ENCODE assay signal across 1 cellular context in genomic region chr2:219597552-219598307, GRCh38.
TF ChIP-seq lines count a peak whose summit lies in the region.

STK11IP (plus strand) TSS chr2:219597857; CDS start chr2:219598120, 263 bp downstream.

TF ChIP-seq in HEK293, 187 proteins besides CTCF, POLR2A, EP300 and RAD21 (continued from another document):
- TF ChIP-seq ZNF837 (tag by site-specific recombination; IDR thresholded peaks at IDR 0.05) (no peak), ZBTB6 (tag by site-specific recombination; IDR thresholded peaks at IDR 0.05) (peak; percentile 60; the same call in 1 of the 2 replicates), ZBTB17 (tag by site-specific recombination; IDR thresholded peaks at IDR 0.05) (peak; percentile 77), ZFP37 (tag by site-specific recombination; IDR thresholded peaks at IDR 0.05) (no peak), ZBTB26 (tag by site-specific recombination; optimal IDR thresholded peaks at IDR 0.05) (peak; percentile 14), SP2 (tag by site-specific recombination; IDR thresholded peaks at IDR 0.05) (peak; percentile 92), ZNF747 (tag by site-specific recombination; IDR thresholded peaks at IDR 0.05) (no peak), ZNF449 (tag by site-specific recombination; IDR thresholded peaks at IDR 0.05) (peak; percentile 95), ZNF513 (tag by site-specific recombination; IDR thresholded peaks at IDR 0.05) (no peak), ZNF518A (tag by site-specific recombination; conservative IDR thresholded peaks at IDR 0.05; ENCODE audit: low read depth) (peak; percentile 99), ZNF843 (tag by site-specific recombination; IDR thresholded peaks at IDR 0.05) (0 out of 2 replicates have a peak, but pooled peaks have one; percentile 12), SP3 (tag by site-specific recombination; IDR thresholded peaks at IDR 0.05) (peak; percentile 95), ZXDB (tag by site-specific recombination; IDR thresholded peaks at IDR 0.05) (peak; percentile 81), KLF9 (tag by site-specific recombination; IDR thresholded peaks at IDR 0.05; ENCODE audit: low read depth) (peak; percentile 86), ZEB2 (tag by site-specific recombination; IDR thresholded peaks at IDR 0.05) (peak; percentile 76; the same call in 1 of the 2 replicates), ZBTB48 (tag by site-specific recombination; IDR thresholded peaks at IDR 0.05) (peak; percentile 68; the same call in 1 of the 2 replicates), ZNF280C (tag by site-specific recombination; IDR thresholded peaks at IDR 0.05) (no peak), ZNF335 (tag by site-specific recombination; conservative IDR thresholded peaks at IDR 0.05) (peak; percentile 93), KLF16 (tag by site-specific recombination; IDR thresholded peaks at IDR 0.05) (peak; percentile 86), ZNF26 (tag by site-specific recombination; IDR thresholded peaks at IDR 0.05) (no peak), ZNF629 (tag by site-specific recombination; IDR thresholded peaks at IDR 0.05) (peak; percentile 72), ZNF398 (tag by site-specific recombination; IDR thresholded peaks at IDR 0.05) (peak; percentile 81), ZBTB11 (tag by site-specific recombination; conservative IDR thresholded peaks at IDR 0.05; ENCODE audit: low read depth) (peak; percentile 97), ZBTB8A (tag by site-specific recombination; IDR thresholded peaks at IDR 0.05) (peak; percentile 79), SCRT2 (tag by site-specific recombination; IDR thresholded peaks at IDR 0.05) (peak; percentile 100), ZNF311 (tag by site-specific recombination; IDR thresholded peaks at IDR 0.05; ENCODE audit: borderline replicate concordance) (no peak), KLF7 (tag by site-specific recombination; IDR thresholded peaks at IDR 0.05; ENCODE audit: borderline replicate concordance) (peak; percentile 50), ZBTB20 (tag by site-specific recombination; IDR thresholded peaks at IDR 0.05) (peak; percentile 33; the same call in 1 of the 2 replicates), WT1 (tag by site-specific recombination; IDR thresholded peaks at IDR 0.05) (peak; percentile 63), SP7 (tag by site-specific recombination; IDR thresholded peaks at IDR 0.05) (peak; percentile 43; the same call in 1 of the 2 replicates), ZFP3 (tag by site-specific recombination; IDR thresholded peaks at IDR 0.05; ENCODE audit: low read depth) (no peak)
